29 cellular contexts compared by ENCODE assay signal in the genomic region with DNA sequence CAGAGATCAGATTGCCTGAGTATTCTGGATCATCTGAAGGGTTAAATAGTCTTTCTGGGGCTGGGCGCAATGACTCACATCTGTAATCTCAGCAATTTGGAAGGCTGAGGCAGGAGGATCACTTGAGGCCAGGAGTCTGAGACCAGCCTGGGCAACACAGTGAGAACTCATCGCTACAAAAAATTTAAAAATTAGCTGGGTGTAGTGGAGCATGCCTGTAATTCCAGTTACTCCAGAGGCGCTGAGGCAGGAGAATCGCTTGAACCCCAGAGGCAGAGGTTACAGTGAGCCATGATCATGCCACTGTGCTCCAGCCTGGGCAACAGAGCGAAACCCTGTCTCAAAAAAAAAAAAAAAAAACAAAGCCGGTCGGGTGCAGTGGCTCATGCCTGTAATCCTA. TPM values are rescaled to one million over a fixed set of nuclear protein-coding genes. Genes with fewer than 3 reads are reported as not detected.
"Had no signal": no experiment of that assay in that cellular context is flagged by ENCODE, and none has a peak within 500 bp of the region (broad histone marks: within the 10 kb centered on the region; RNA-seq: fewer than 3 reads in every experiment).

No MANE protein-coding gene starts in this region.

- H3K4me1 Mint-ChIP-seq: immature natural killer cell; memory B cell; nephron; neural crest cell; stimulated activated naive B cell treated with anti-CD40 and anti-IgM and Interleukin-4, amounts not matched to agents 10 μg/mL and 1 μg/mL and 100 μg/mL, for 72 hours had no signal

- DNase-seq: hypothalamus; immature natural killer cell; kidney; left ventricle myocardium inferior; midbrain; naive thymus-derived CD8-positive, alpha-beta T cell; nucleus accumbens; pancreas; retina; right cardiac atrium; stimulated activated CD4-positive, alpha-beta T cell treated with anti-CD3 and anti-CD28 coated beads, Interleukin-12 subunit alpha, Interleukin-12 subunit beta, amount 100 ng/mL, for 4 hours; stimulated activated CD4-positive, alpha-beta T cell treated with anti-CD3 and anti-CD28 coated beads, Interleukin-15, amount 100 ng/mL, for 24 hours; stimulated activated CD4-positive, alpha-beta T cell treated with anti-CD3 and anti-CD28 coated beads, Interleukin-2, amount 100 ng/mL, for 24 hours; stimulated activated CD4-positive, alpha-beta T cell treated with anti-CD3 and anti-CD28 coated beads, Interleukin-4, amount 100 ng/mL, for 1 hour; stimulated activated naive B cell treated with anti-CD40 and anti-IgM and Interleukin-4, amounts not matched to agents 10 μg/mL and 1 μg/mL and 100 μg/mL, for 72 hours; stimulated activated naive CD8-positive, alpha-beta T cell treated with anti-CD3 and anti-CD28 coated beads, Interleukin-15, Interleukin-2, amounts not matched to agents 100 U/mL and 50 U/mL, for 24 hours; stomach; testis; thyroid gland; transverse colon; upper lobe of right lung had no signal

- FAIRE-seq: islet of Langerhans, kidney, pancreas, urothelium cell line had no signal

- H3K27ac ChIP-seq: left ventricle myocardium inferior, pancreas, prostate gland, skin epidermis, stomach, testis, thyroid gland, transverse colon, upper lobe of right lung had no signal

- H3K9me3 ChIP-seq: left ventricle myocardium inferior, pancreas, prostate gland, stomach, testis, thyroid gland, transverse colon, upper lobe of right lung had no signal

- H3K4me1 ChIP-seq: prostate gland, thyroid gland, transverse colon, upper lobe of right lung had no signal

- H3K4me3 ChIP-seq: left ventricle myocardium inferior, pancreas, prostate gland, skin epidermis, stomach, testis, thyroid gland, transverse colon, upper lobe of right lung had no signal

- H3K9me3 Mint-ChIP-seq: immature natural killer cell; memory B cell; naive thymus-derived CD8-positive, alpha-beta T cell; nephron; neural crest cell; stimulated activated naive B cell treated with anti-CD40 and anti-IgM and Interleukin-4, amounts not matched to agents 10 μg/mL and 1 μg/mL and 100 μg/mL, for 72 hours had no signal

- H3K4me3 Mint-ChIP-seq: immature natural killer cell; memory B cell; nephron; neural crest cell; stimulated activated naive B cell treated with anti-CD40 and anti-IgM and Interleukin-4, amounts not matched to agents 10 μg/mL and 1 μg/mL and 100 μg/mL, for 72 hours had no signal

- ATAC-seq: naive thymus-derived CD8-positive, alpha-beta T cell; right cardiac atrium; sciatic nerve; stimulated activated naive B cell treated with anti-CD40 and anti-IgM and Interleukin-4, amounts not matched to agents 10 μg/mL and 1 μg/mL and 100 μg/mL, for 72 hours; stimulated activated naive CD8-positive, alpha-beta T cell treated with anti-CD3 and anti-CD28 coated beads, Interleukin-15, Interleukin-2, amounts not matched to agents 100 U/mL and 50 U/mL, for 24 hours; upper lobe of right lung had no signal

- H3K27me3 Mint-ChIP-seq: memory B cell; naive thymus-derived CD8-positive, alpha-beta T cell; stimulated activated naive B cell treated with anti-CD40 and anti-IgM and Interleukin-4, amounts not matched to agents 10 μg/mL and 1 μg/mL and 100 μg/mL, for 72 hours had no signal

- H3K27ac Mint-ChIP-seq: memory B cell; nephron; stimulated activated naive B cell treated with anti-CD40 and anti-IgM and Interleukin-4, amounts not matched to agents 10 μg/mL and 1 μg/mL and 100 μg/mL, for 72 hours had no signal

- H3K27me3 ChIP-seq: pancreas, stomach, testis, thyroid gland, transverse colon, upper lobe of right lung had no signal

RNA-seq across cellular contexts. Expression of a gene that starts 23.9 kb away (rescaled TPM):
- polyA plus RNA-seq: immature natural killer cell had no signal
